Comparison of ENCODE assay signal across 21 cellular contexts in the genomic region with DNA sequence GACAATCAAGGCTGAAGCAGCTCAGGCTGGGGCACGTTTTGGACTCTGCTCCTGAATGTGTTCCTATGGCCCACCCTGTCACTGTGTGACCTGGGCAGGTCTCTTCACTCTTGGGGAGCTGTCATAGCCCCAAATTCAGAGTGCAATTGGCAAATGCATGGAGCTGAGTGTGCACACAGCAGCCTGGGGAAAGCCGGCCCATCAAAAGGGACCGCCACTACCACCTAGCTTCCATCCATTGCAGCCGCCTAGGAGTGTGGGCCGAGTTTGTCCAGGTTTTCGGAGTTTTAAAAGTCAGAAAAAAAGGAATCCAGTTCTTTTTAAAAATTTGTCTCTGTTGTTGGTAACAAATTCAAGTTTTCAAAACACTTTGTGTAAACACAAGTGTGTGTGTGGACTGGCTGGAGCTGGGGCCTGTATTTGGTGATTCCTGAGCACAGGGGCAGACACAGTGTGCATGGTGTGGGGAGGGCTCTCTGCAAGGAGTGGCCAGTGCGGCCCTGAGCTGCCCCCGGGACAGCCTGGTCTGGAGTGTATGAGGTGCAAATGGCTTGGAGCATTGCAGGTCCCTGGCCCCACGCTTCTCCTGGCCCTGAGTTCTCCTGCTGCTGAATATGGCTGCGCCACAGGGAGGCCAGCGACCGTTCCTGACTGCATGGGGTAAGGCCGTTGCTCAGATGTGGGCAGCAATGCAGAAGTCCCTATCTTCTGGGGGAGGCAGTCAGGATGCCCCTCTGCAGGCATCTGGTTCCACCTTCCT. TPM values are rescaled to one million over a fixed set of nuclear protein-coding genes. Genes with fewer than 3 reads are reported as not detected.
"Had no signal": no experiment of that assay in that cellular context is flagged by ENCODE, and none has a peak within 500 bp of the region (broad histone marks: within the 10 kb centered on the region; RNA-seq: fewer than 3 reads in every experiment).

No MANE protein-coding gene starts in this region.

- H3K4me1 Mint-ChIP-seq: memory B cell had no signal

- H3K4me3 Mint-ChIP-seq: dendritic cell treated with granulocyte-macrophage colony-stimulating factor and Interleukin-4, amounts not matched to agents 40 ng/mL and 50 ng/mL, for 4 days; memory B cell; natural killer cell treated with Interleukin-12 subunit alpha and Interleukin-12 subunit beta and Interleukin-15 and Interleukin-18, amount 100 ng/mL, for 72 hours; neural progenitor cell had no signal

- H3K4me1 ChIP-seq: left ventricle myocardium inferior, lower lobe of right lung, right atrium auricular region, sigmoid colon, testis, upper lobe of right lung, vagina had no signal

- H3K9me3 ChIP-seq: left ventricle myocardium inferior, lower lobe of right lung, right atrium auricular region, sigmoid colon, testis, tibial nerve, upper lobe of right lung, vagina had no signal

- H3K9me3 Mint-ChIP-seq: dendritic cell treated with granulocyte-macrophage colony-stimulating factor and Interleukin-4, amounts not matched to agents 40 ng/mL and 50 ng/mL, for 4 days; natural killer cell treated with Interleukin-12 subunit alpha and Interleukin-12 subunit beta and Interleukin-15 and Interleukin-18, amount 100 ng/mL, for 72 hours; neural progenitor cell had no signal

- H3K36me3 ChIP-seq: left ventricle myocardium inferior, lower lobe of right lung, neural progenitor cell, right atrium auricular region, sigmoid colon, tibial nerve, upper lobe of right lung, vagina had no signal

- ATAC-seq: left cardiac atrium; lower lobe of right lung; natural killer cell treated with Interleukin-12 subunit alpha and Interleukin-12 subunit beta and Interleukin-15 and Interleukin-18, amount 100 ng/mL, for 72 hours; upper lobe of right lung had no signal

- DNase-seq: erythroblast; foreskin melanocyte; kidney; left cardiac atrium; left ventricle myocardium inferior; lower lobe of right lung; midbrain; sigmoid colon; stimulated activated naive CD4-positive, alpha-beta T cell; testis; upper lobe of right lung had no signal

- H3K4me3 ChIP-seq: hepatocyte, left ventricle myocardium inferior, lower lobe of right lung, neural progenitor cell, right atrium auricular region, sigmoid colon, skin epidermis, testis, tibial nerve, upper lobe of right lung, vagina had no signal

- H3K4me2 ChIP-seq: hepatocyte, neural progenitor cell had no signal

- H3K36me3 Mint-ChIP-seq: natural killer cell treated with Interleukin-12 subunit alpha and Interleukin-12 subunit beta and Interleukin-15 and Interleukin-18, amount 100 ng/mL, for 72 hours had no signal

- H2AFZ ChIP-seq: hepatocyte, neural progenitor cell had no signal

- H3K27ac ChIP-seq: hepatocyte, left ventricle myocardium inferior, lower lobe of right lung, neural progenitor cell, right atrium auricular region, sigmoid colon, skin epidermis, testis, upper lobe of right lung, vagina had no signal

- H3K79me2 ChIP-seq: hepatocyte had no signal

- H3K27ac Mint-ChIP-seq: dendritic cell treated with granulocyte-macrophage colony-stimulating factor and Interleukin-4, amounts not matched to agents 40 ng/mL and 50 ng/mL, for 4 days; memory B cell; natural killer cell treated with Interleukin-12 subunit alpha and Interleukin-12 subunit beta and Interleukin-15 and Interleukin-18, amount 100 ng/mL, for 72 hours; neural progenitor cell had no signal

- H3K27me3 ChIP-seq: neural progenitor cell, right atrium auricular region, sigmoid colon, testis, tibial nerve, upper lobe of right lung, vagina had no signal

RNA-seq across cellular contexts. Expression of a gene that starts 13.2 kb away (rescaled TPM):
- total RNA-seq: endothelial cell of umbilical vein; natural killer cell treated with Interleukin-12 subunit alpha and Interleukin-12 subunit beta and Interleukin-15 and Interleukin-18, amount 100 ng/mL, for 72 hours had no signal
